In genomic region chr19:10560154-10560553, GRCh38 we compare ENCODE assay signal across 7 cellular contexts. TPM values are rescaled to one million over a fixed set of nuclear protein-coding genes. Genes with fewer than 3 reads are reported as not detected.
"Had no signal": no experiment of that assay in that cellular context is flagged by ENCODE, and none has a peak within 500 bp of the region (broad histone marks: within the 10 kb centered on the region; RNA-seq: fewer than 3 reads in every experiment).

No MANE protein-coding gene starts in this region.

- H3K4me2 ChIP-seq: GM23338 had no signal

- H3K4me3 Mint-ChIP-seq: GM23338, H9, HFFc6 had no signal

- H2AFZ ChIP-seq: GM23338 had no signal

- H3K9me3 Mint-ChIP-seq: GM23338, H9, HFFc6 had no signal

- DNase-seq: H9, HCEC 1CT, HFFc6, IMR-90 had no signal

- H3K4me3 ChIP-seq: GM23338, K562 had no signal

- H3K27ac Mint-ChIP-seq: GM23338, HFFc6 had no signal

RNA-seq across cellular contexts. Expression of gene AP1M2, which starts 27.0 kb away (rescaled TPM):
- total RNA-seq: IMR-90 had no signal

RNA-seq across cellular contexts. Expression of gene S1PR5, which starts 42.9 kb away (rescaled TPM):
- total RNA-seq: HT-29 had no signal
